In the genomic region with DNA sequence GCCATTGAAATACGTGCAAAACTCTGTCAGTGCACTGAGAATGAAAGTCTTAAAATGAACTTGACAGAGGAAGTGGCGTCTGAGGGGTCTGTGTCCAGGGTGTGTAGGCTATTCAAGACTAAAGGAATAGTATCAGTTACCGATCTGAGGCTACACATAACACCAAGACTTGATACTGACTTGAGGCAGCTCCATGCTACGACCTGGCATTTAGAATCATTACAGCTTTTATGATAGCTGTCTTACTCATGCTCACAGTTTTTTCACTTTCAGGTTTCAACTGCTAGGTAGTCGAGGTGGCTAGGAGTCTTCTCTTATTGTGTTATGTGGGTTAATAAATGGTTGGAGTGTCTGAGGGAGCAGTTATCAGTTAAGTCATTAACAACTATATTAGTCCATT, we compare ENCODE assay signal across 11 cellular contexts.
A peak's percentile ranks its signal among the peaks of the same experiment; 100 is the strongest.
DNase-seq lines count a peak whose midpoint lies in the region; ATAC-seq, FAIRE-seq and TF ChIP-seq lines count a peak whose summit lies in the region.
"Had no signal": no experiment of that assay in that cellular context is flagged by ENCODE, and none has a peak within 500 bp of the region (broad histone marks: within the 10 kb centered on the region; RNA-seq: fewer than 3 reads in every experiment).

No MANE protein-coding gene starts in this region.

- no peak overlapping the region for H3K27ac ChIP-seq in breast epithelium
- H3K27ac ChIP-seq: ovary had no signal

- no peaks in the 10 kb centered on the region for H3K27me3 Mint-ChIP-seq in endothelial cell (ENCODE audit: unreplicated experiment)

- no peak overlapping the region for H3K27ac Mint-ChIP-seq in endothelial cell (ENCODE audit: unreplicated experiment)

- peak; percentile 80 for FAIRE-seq in GM18507 (lab: Jason Lieb, UNC)

- peaks cover 6% of the 10 kb centered on the region in 2 donors for H3K9me3 ChIP-seq in breast epithelium
- H3K9me3 ChIP-seq: ovary had no signal

- TF ChIP-seq POLR2A in breast epithelium (IDR thresholded peaks at IDR 0.05) = no peak

- H3K4me3 Mint-ChIP-seq in endothelial cell (ENCODE audit: unreplicated experiment) = no peak overlapping the region

- TF ChIP-seq CTCF in breast epithelium (IDR thresholded peaks at IDR 0.05) (no peak), endothelial cell (IDR thresholded peaks at IDR 0.05; ENCODE audit: unreplicated experiment) (no peak)

- H3K4me3 ChIP-seq in breast epithelium = no peak overlapping the region
- H3K4me3 ChIP-seq: ovary had no signal

- no peaks in the 10 kb centered on the region for H3K4me1 Mint-ChIP-seq in endothelial cell (ENCODE audit: unreplicated experiment)

- ATAC-seq in HG02642 (IDR thresholded peaks at IDR 0.05; ENCODE audit: poor library complexity, unreplicated experiment) = peak; percentile 71
- peak; percentile 83 for ATAC-seq in HG03432 (IDR thresholded peaks at IDR 0.05; ENCODE audit: unreplicated experiment)

- intact Hi-C loops in breast epithelium (cut with DNase I; ENCODE audit: low total_unique reads) = no loop called here

- H3K9me3 Mint-ChIP-seq in endothelial cell (ENCODE audit: unreplicated experiment) = no peaks in the 10 kb centered on the region

- no peaks in the 10 kb centered on the region for H3K36me3 Mint-ChIP-seq in endothelial cell (ENCODE audit: low read depth, unreplicated experiment)

- H3K4me1 ChIP-seq in breast epithelium = no peaks in the 10 kb centered on the region

- H3K36me3 ChIP-seq in breast epithelium = no peaks in the 10 kb centered on the region
- H3K36me3 ChIP-seq: ovary had no signal

- no peaks in the 10 kb centered on the region for H3K27me3 ChIP-seq in breast epithelium
- H3K27me3 ChIP-seq: ovary had no signal

- no peak for DNase-seq in GM18507 (ENCODE audit: extremely low spot score, insufficient read length, low read depth)
- peak; percentile 2 for DNase-seq in GM19240 (ENCODE audit: insufficient read length, low spot score)
- no peak for DNase-seq in inferior parietal cortex (ENCODE audit: extremely low spot score)
- DNase-seq in NCI-H1930 (lab: John Stamatoyannopoulos, UW) = no peak
- no peak for DNase-seq in breast epithelium (ENCODE audit: low spot score in 2 of 2)
- DNase-seq in endothelial cell (ENCODE audit: low spot score) = no peak
- DNase-seq: amniotic stem cell, NCI-H1105, ovary had no signal
